Comparison of ENCODE assay signal across 23 cellular contexts in the genomic region with DNA sequence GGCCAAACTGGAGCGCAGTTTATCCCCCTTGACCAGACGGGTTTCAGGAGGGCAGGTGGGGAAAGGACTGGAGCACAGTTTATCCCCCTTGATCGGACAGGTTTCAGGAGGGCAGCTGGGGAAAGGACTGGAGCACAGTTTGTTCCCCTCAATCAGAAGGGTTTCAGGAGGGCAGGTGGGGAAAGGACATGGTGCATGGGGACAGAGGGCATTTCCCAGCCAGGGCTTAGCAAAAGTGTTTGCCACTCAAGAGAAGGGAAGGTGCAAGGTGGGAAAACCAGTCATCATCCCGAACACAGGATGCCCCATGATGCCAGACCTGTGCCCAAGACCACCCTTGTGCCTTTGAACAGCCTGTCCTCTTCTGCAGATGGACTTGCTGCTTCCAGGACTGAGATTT. TPM values are rescaled to one million over a fixed set of nuclear protein-coding genes. Genes with fewer than 3 reads are reported as not detected.
"Had no signal": no experiment of that assay in that cellular context is flagged by ENCODE, and none has a peak within 500 bp of the region (broad histone marks: within the 10 kb centered on the region; RNA-seq: fewer than 3 reads in every experiment).

No MANE protein-coding gene starts in this region.

- H3K9me3 Mint-ChIP-seq: immature natural killer cell; naive thymus-derived CD8-positive, alpha-beta T cell; nephron; neural crest cell; stimulated activated memory B cell treated with anti-CD40 and anti-IgM and Interleukin-4, amounts not matched to agents 10 μg/mL and 1 μg/mL and 100 μg/mL, for 72 hours; stimulated activated naive CD8-positive, alpha-beta T cell treated with anti-CD3 and anti-CD28 coated beads, Interleukin-15, amount 100 ng/mL, for 72 hours; type B pancreatic cell had no signal

- H3K4me3 ChIP-seq: lower lobe of right lung, pancreas, sigmoid colon, smooth muscle cell, tibial nerve, vagina had no signal

- H3K27me3 ChIP-seq: pancreas, sigmoid colon, tibial nerve, vagina had no signal

- H3K27ac Mint-ChIP-seq: immature natural killer cell; stimulated activated memory B cell treated with anti-CD40 and anti-IgM and Interleukin-4, amounts not matched to agents 10 μg/mL and 1 μg/mL and 100 μg/mL, for 72 hours; stimulated activated naive CD8-positive, alpha-beta T cell treated with anti-CD3 and anti-CD28 coated beads, Interleukin-15, amount 100 ng/mL, for 72 hours; type B pancreatic cell had no signal

- H3K4me3 Mint-ChIP-seq: immature natural killer cell; naive thymus-derived CD8-positive, alpha-beta T cell; neural crest cell; stimulated activated memory B cell treated with anti-CD40 and anti-IgM and Interleukin-4, amounts not matched to agents 10 μg/mL and 1 μg/mL and 100 μg/mL, for 72 hours; stimulated activated naive CD8-positive, alpha-beta T cell treated with anti-CD3 and anti-CD28 coated beads, Interleukin-15, amount 100 ng/mL, for 72 hours; type B pancreatic cell had no signal

- H3K36me3 Mint-ChIP-seq: immature natural killer cell; naive thymus-derived CD8-positive, alpha-beta T cell; stimulated activated memory B cell treated with anti-CD40 and anti-IgM and Interleukin-4, amounts not matched to agents 10 μg/mL and 1 μg/mL and 100 μg/mL, for 72 hours; type B pancreatic cell had no signal

- ATAC-seq: lower lobe of right lung; naive thymus-derived CD8-positive, alpha-beta T cell; pancreas; stimulated activated memory B cell treated with anti-CD40 and anti-IgM and Interleukin-4, amounts not matched to agents 10 μg/mL and 1 μg/mL and 100 μg/mL, for 72 hours; stimulated activated naive CD8-positive, alpha-beta T cell treated with anti-CD3 and anti-CD28 coated beads, Interleukin-15, amount 100 ng/mL, for 72 hours had no signal

- H3K9me3 ChIP-seq: lower lobe of right lung, pancreas, sigmoid colon, tibial nerve, vagina had no signal

- H3K36me3 ChIP-seq: lower lobe of right lung, pancreas, sigmoid colon, tibial nerve, vagina had no signal

- H3K27ac ChIP-seq: lower lobe of right lung, pancreas, sigmoid colon, tibial nerve, vagina had no signal

- H3K4me1 ChIP-seq: pancreas had no signal

- DNase-seq: hypothalamus; immature natural killer cell; kidney; lower lobe of right lung; mammary epithelial cell; mesenchymal stem cell; naive thymus-derived CD8-positive, alpha-beta T cell; pancreas; posterior cingulate gyrus; sigmoid colon; stimulated activated CD4-positive, alpha-beta T cell treated with anti-CD3 and anti-CD28 coated beads, Interleukin-1b, Interleukin-23, amount 100 ng/mL, for 48 hours; stimulated activated CD4-positive, alpha-beta T cell treated with anti-CD3 and anti-CD28 coated beads, Interleukin-2, amount 100 ng/mL, for 48 hours; stimulated activated CD4-positive, alpha-beta T cell treated with anti-CD3 and anti-CD28 coated beads, Interleukin-4, amount 100 ng/mL, for 4 hours; stimulated activated CD8-positive, alpha-beta memory T cell treated with anti-CD3 and anti-CD28 coated beads, Interleukin-4, amount 100 ng/mL, for 48 hours; stimulated activated naive CD4-positive, alpha-beta T cell treated with Interleukin-2 at 50 U/mL for 16 hours; stimulated activated naive CD8-positive, alpha-beta T cell treated with anti-CD3 and anti-CD28 coated beads, Interleukin-15, amount 100 ng/mL, for 72 hours had no signal

RNA-seq across cellular contexts. Expression of a gene that starts 54.7 kb away (rescaled TPM):
- polyA plus RNA-seq: naive thymus-derived CD8-positive, alpha-beta T cell had no signal
